1 cellular context compared by ENCODE assay signal in genomic region chr3:50237754-50238548, GRCh38.
TF ChIP-seq lines count a peak whose summit lies in the region.

No MANE protein-coding gene starts in this region.

TF ChIP-seq in GM12878, 131 proteins besides CTCF, POLR2A, EP300 and RAD21 (continued from another document and continues in another):
- TF ChIP-seq ZNF622 (IDR thresholded peaks at IDR 0.05) (no peak), BACH1 (IDR thresholded peaks at IDR 0.05; ENCODE audit: borderline replicate concordance) (no peak; the same call in 1 of the 2 replicates), ZNF687 (IDR thresholded peaks at IDR 0.05) (0 out of 2 replicates have a peak, but pooled peaks have one; percentile 25), CEBPZ (IDR thresholded peaks at IDR 0.05; ENCODE audit: low read depth, low read length) (no peak), POLR2AphosphoS5 (IDR thresholded peaks at IDR 0.05; ENCODE audit: low read length) (peak; percentile 79), IKZF1 (conservative IDR thresholded peaks at IDR 0.05) (peak; percentile 70), ETV6 (conservative IDR thresholded peaks at IDR 0.05 in 1 of 2, IDR thresholded peaks at IDR 0.05 in 1 of 2; ENCODE audit: borderline replicate concordance in 1 of 2, low read depth in 1 of 2) (no peak), ZBTB11 (CRISPR knock-in tag; IDR thresholded peaks at IDR 0.05) (no peak), RB1 (IDR thresholded peaks at IDR 0.05; ENCODE audit: borderline replicate concordance) (no peak), PAX5 (IDR thresholded peaks at IDR 0.05; ENCODE audit: borderline replicate concordance, low read depth, low read length) (peak; percentile 17; the same call in 1 of the 2 replicates), RUNX3 (IDR thresholded peaks at IDR 0.05; ENCODE audit: low read length) (0 out of 2 replicates have a peak, but pooled peaks have one; percentile 31), HSF1 (IDR thresholded peaks at IDR 0.05; ENCODE audit: low read depth, low read length) (no peak), BCL3 (IDR thresholded peaks at IDR 0.05; ENCODE audit: borderline replicate concordance, insufficient read depth, low read depth, low read length, poor library complexity, severe bottlenecking) (peak; percentile 47), SMAD1 (IDR thresholded peaks at IDR 0.05; ENCODE audit: low read depth, partially characterized antibody) (no peak), WRNIP1 (IDR thresholded peaks at IDR 0.05; ENCODE audit: borderline replicate concordance, low read depth, low read length) (no peak), CBX3 (IDR thresholded peaks at IDR 0.05; ENCODE audit: borderline replicate concordance, low read depth) (no peak), NR2C2 (IDR thresholded peaks at IDR 0.05; ENCODE audit: borderline replicate concordance, control insufficient read depth, insufficient read length, low read depth) (no peak), NRF1 (conservative IDR thresholded peaks at IDR 0.05; ENCODE audit: low read depth, low read length) (no peak), ZNF207 (IDR thresholded peaks at IDR 0.05; ENCODE audit: borderline replicate concordance) (no peak), GATAD2B (conservative IDR thresholded peaks at IDR 0.05; ENCODE audit: low read depth) (no peak; the same call in 1 of the 2 replicates), MYC (IDR thresholded peaks at IDR 0.05; ENCODE audit: insufficient read depth, insufficient read length, insufficient replicate concordance, low read length, severe bottlenecking) (no peak), BMI1 (IDR thresholded peaks at IDR 0.05; ENCODE audit: borderline replicate concordance) (no peak), NR2F1 (conservative IDR thresholded peaks at IDR 0.05) (no peak), CBFB (IDR thresholded peaks at IDR 0.05; ENCODE audit: low read depth) (0 out of 2 replicates have a peak, but pooled peaks have one; percentile 53), POLR2AphosphoS2 (IDR thresholded peaks at IDR 0.05; ENCODE audit: low read depth, low read length) (no peak), PKNOX1 (IDR thresholded peaks at IDR 0.05) (peak; percentile 41), HDAC2 (IDR thresholded peaks at IDR 0.05) (no peak), PAX8 (IDR thresholded peaks at IDR 0.05) (no peak; the same call in 1 of the 2 replicates), SUPT20H (IDR thresholded peaks at IDR 0.05; ENCODE audit: borderline replicate concordance, control insufficient read depth, low read depth, low read length) (no peak), PML (IDR thresholded peaks at IDR 0.05; ENCODE audit: low read length) (no peak), EZH2 (IDR thresholded peaks at IDR 0.05; ENCODE audit: borderline replicate concordance, control insufficient read depth, low read depth, low read length) (no peak), ZZZ3 (IDR thresholded peaks at IDR 0.05; ENCODE audit: control insufficient read depth, insufficient read length, low read depth) (no peak), JUND (IDR thresholded peaks at IDR 0.05; ENCODE audit: low read depth, low read length) (no peak), RAD51 (IDR thresholded peaks at IDR 0.05) (no peak), RBBP5 (conservative IDR thresholded peaks at IDR 0.05) (no peak), CREB1 (IDR thresholded peaks at IDR 0.05; ENCODE audit: low read depth) (peak; percentile 68; the same call in 1 of the 2 replicates), CBX5 (IDR thresholded peaks at IDR 0.05; ENCODE audit: low read depth) (no peak), PBX3 (IDR thresholded peaks at IDR 0.05; ENCODE audit: insufficient replicate concordance, low read depth, low read length) (no peak), ASH2L (IDR thresholded peaks at IDR 0.05; ENCODE audit: borderline replicate concordance, low read depth) (no peak), TCF3 (IDR thresholded peaks at IDR 0.05; ENCODE audit: borderline replicate concordance, insufficient read depth, low read depth, low read length) (no peak), IRF3 (IDR thresholded peaks at IDR 0.05) (no peak), CREM (IDR thresholded peaks at IDR 0.05; ENCODE audit: low read depth) (peak; percentile 68; the same call in 1 of the 2 replicates), SMARCA5 (IDR thresholded peaks at IDR 0.05) (peak; percentile 20; the same call in 1 of the 2 replicates), USF2 (IDR thresholded peaks at IDR 0.05; ENCODE audit: borderline replicate concordance, low read depth, low read length) (no peak), CEBPB (IDR thresholded peaks at IDR 0.05; ENCODE audit: borderline replicate concordance in 1 of 2, low read depth in 2 of 2, low read length in 2 of 2) (no peak), BHLHE40 (IDR thresholded peaks at IDR 0.05; ENCODE audit: borderline replicate concordance in 1 of 2, low read depth in 2 of 2, low read length in 1 of 2) (peak; percentile 31 to 70; a peak in 3 of 4 replicates), CHD1 (IDR thresholded peaks at IDR 0.05; ENCODE audit: low read depth, low read length) (no peak)
